In the genomic region with DNA sequence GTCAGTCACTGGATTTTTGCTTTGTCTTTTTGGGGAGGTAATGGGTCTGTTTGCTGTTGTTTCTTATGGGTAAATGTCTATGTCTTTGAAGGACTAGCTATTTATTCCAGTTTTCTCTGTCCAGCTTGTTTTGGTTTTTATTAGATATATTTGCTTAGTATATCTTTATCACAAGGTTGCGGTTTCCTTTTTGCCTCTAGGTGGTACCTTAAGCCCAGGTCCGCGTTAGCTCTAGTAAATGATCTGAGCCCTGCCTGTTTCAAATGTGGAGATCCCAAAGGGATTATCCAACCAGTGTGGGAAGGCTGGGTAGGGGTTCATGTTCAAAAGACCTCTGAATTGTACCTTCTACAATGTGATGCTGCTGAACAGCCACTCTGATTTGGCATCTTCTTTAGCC, we compare ENCODE assay signal across 18 cellular contexts.
DNase-seq lines count a peak whose midpoint lies in the region; ATAC-seq and TF ChIP-seq lines count a peak whose summit lies in the region.
"Had no signal": no experiment of that assay in that cellular context is flagged by ENCODE, and none has a peak within 500 bp of the region (broad histone marks: within the 10 kb centered on the region; RNA-seq: fewer than 3 reads in every experiment).

No MANE protein-coding gene starts in this region.

- no peak overlapping the region for H3K4me3 Mint-ChIP-seq in H9
- H3K4me3 Mint-ChIP-seq in WTC11, result no peak overlapping the region
- H3K4me3 Mint-ChIP-seq: CD14-positive monocyte; CD8-positive, alpha-beta memory T cell had no signal

- no peaks in the 10 kb centered on the region for H3K79me2 ChIP-seq in H9 (ENCODE audit: insufficient read depth, low read length)
- H3K79me2 ChIP-seq in Loucy (ENCODE audit: insufficient read depth, low read length), result no peaks in the 10 kb centered on the region
- H3K79me2 ChIP-seq in mesendoderm (ENCODE audit: control insufficient read depth, insufficient read depth, low read length), result no peaks in the 10 kb centered on the region

- H3K27me3 Mint-ChIP-seq in H9 (ENCODE audit: low read depth) (peaks cover 23% of the 10 kb centered on the region), WTC11 (ENCODE audit: low read depth) (peaks cover 21% of the 10 kb centered on the region)

- H2BK5ac ChIP-seq in H9 (ENCODE audit: insufficient read length, low read length), result no peak overlapping the region
- H2BK5ac ChIP-seq in mesendoderm (ENCODE audit: low read length), result no peak overlapping the region

- H3F3A ChIP-seq in Loucy (ENCODE audit: low read depth), result no peaks in the 10 kb centered on the region

- H4K91ac ChIP-seq in H9 (ENCODE audit: insufficient read length, low read depth, low read length), result no peak overlapping the region

- no peak overlapping the region for H3T11ph ChIP-seq in H9 (ENCODE audit: low read length)

- POLR2A ChIA-PET in WTC11 (lab: Charles Lee), result no interaction called here

- H3K36me3 Mint-ChIP-seq in H9 (ENCODE audit: insufficient read depth in 1 of 3, low read depth in 3 of 3) (peaks cover 2 to 11% (median 6%) of the 10 kb centered on the region in 3 experiments), WTC11 (peaks cover 9% of the 10 kb centered on the region)
- H3K36me3 Mint-ChIP-seq: CD14-positive monocyte had no signal

- no peak overlapping the region for H2AK5ac ChIP-seq in H9 (ENCODE audit: insufficient read length, low read length)
- no peak overlapping the region for H2AK5ac ChIP-seq in mesendoderm (ENCODE audit: low read length)

- no peak overlapping the region for H2BK20ac ChIP-seq in H9 (ENCODE audit: low read depth, low read length, poor library complexity, severe bottlenecking)

- peak; percentile 85 for ATAC-seq in WTC11
- no peak for ATAC-seq in GM19455 (IDR thresholded peaks at IDR 0.05; ENCODE audit: unreplicated experiment)
- no peak for ATAC-seq in HG03565 (IDR thresholded peaks at IDR 0.05; ENCODE audit: unreplicated experiment)

- H3K9ac ChIP-seq in H9 (ENCODE audit: extremely low read depth, insufficient read length, low read length), result no peak overlapping the region
- no peak overlapping the region for H3K9ac ChIP-seq in Loucy (ENCODE audit: low read depth, low read length, poor library complexity, severe bottlenecking)
- H3K9ac ChIP-seq in mesendoderm (ENCODE audit: low read length), result no peak overlapping the region

- H2BK15ac ChIP-seq in H9 (ENCODE audit: low read depth, low read length), result no peak overlapping the region
- no peak overlapping the region for H2BK15ac ChIP-seq in mesendoderm (replicated peaks; ENCODE audit: low read depth)

- H3K23ac ChIP-seq in H9 (ENCODE audit: insufficient read length, low read depth, low read length), result no peak overlapping the region
- H3K23ac ChIP-seq in mesendoderm (ENCODE audit: low read length), result no peak overlapping the region

- no peaks in the 10 kb centered on the region for H3K23me2 ChIP-seq in H9 (ENCODE audit: insufficient read length, low read depth, low read length, poor library complexity, severe bottlenecking)

- H2BK120ac ChIP-seq in H9 (ENCODE audit: low read depth, low read length, poor library complexity, severe bottlenecking) (no peak overlapping the region), mesendoderm (ENCODE audit: low read depth, low read length) (no peak overlapping the region)

- H3K4me3 ChIP-seq in Loucy (ENCODE audit: low read length, poor library complexity, severe bottlenecking) (no peak overlapping the region), mesendoderm (ENCODE audit: low read length) (no peak overlapping the region)
- H3K4me3 ChIP-seq: A549 had no signal

- H3K4ac ChIP-seq in H9 (ENCODE audit: low read depth, low read length), result no peak overlapping the region
- no peak overlapping the region for H3K4ac ChIP-seq in mesendoderm (ENCODE audit: low read depth, low read length)

- no peaks in the 10 kb centered on the region for H4K20me1 ChIP-seq in H9 (ENCODE audit: control insufficient read depth, insufficient read depth, insufficient read length)
- no peaks in the 10 kb centered on the region for H4K20me1 ChIP-seq in Loucy (ENCODE audit: insufficient read depth, low read length, poor library complexity, severe bottlenecking)

- H4K8ac ChIP-seq in H9 (replicated peaks; ENCODE audit: insufficient read length, low read depth, low read length) (no peak overlapping the region), mesendoderm (ENCODE audit: low read depth, low read length) (no peak overlapping the region)

- H3K56ac ChIP-seq in H9 (ENCODE audit: insufficient read length, low read depth, low read length) (no peak overlapping the region), mesendoderm (ENCODE audit: low read length) (no peak overlapping the region)

- H3K27ac ChIP-seq in H9 (ENCODE audit: insufficient read length, low read depth, low read length) (no peak overlapping the region), mesendoderm (ENCODE audit: low read depth, low read length) (no peak overlapping the region)
- H3K27ac ChIP-seq: A549, HL-60 had no signal

- H3K79me1 ChIP-seq in H9 (ENCODE audit: insufficient read depth, low read depth, low read length, poor library complexity, severe bottlenecking), result no peaks in the 10 kb centered on the region
- no peaks in the 10 kb centered on the region for H3K79me1 ChIP-seq in mesendoderm (ENCODE audit: low read length)

- H3K9me2 ChIP-seq in Loucy (replicated peaks; ENCODE audit: low read depth, low read length), result no peaks in the 10 kb centered on the region

- peaks cover 15 to 18% of the 10 kb centered on the region in 2 experiments for H3K4me1 Mint-ChIP-seq in H9
- peaks cover 9% of the 10 kb centered on the region for H3K4me1 Mint-ChIP-seq in WTC11
- H3K4me1 Mint-ChIP-seq: CD14-positive monocyte; CD8-positive, alpha-beta memory T cell had no signal

- H3K27me3 ChIP-seq in H9 (ENCODE audit: insufficient read depth, low read length) (no peaks in the 10 kb centered on the region), Loucy (ENCODE audit: insufficient read depth, low read length, poor library complexity, severe bottlenecking) (no peaks in the 10 kb centered on the region), mesendoderm (ENCODE audit: insufficient read depth, low read length, poor library complexity) (no peaks in the 10 kb centered on the region)
- H3K27me3 ChIP-seq: BE2C had no signal

- no peak overlapping the region for H3K18ac ChIP-seq in H9 (ENCODE audit: insufficient read length, low read depth, low read length)
- H3K18ac ChIP-seq in mesendoderm (ENCODE audit: low read length), result no peak overlapping the region

- H2AFZ ChIP-seq in H9 (ENCODE audit: low read length) (no peak overlapping the region), Loucy (ENCODE audit: low read length) (no peak overlapping the region)

- H3K4me1 ChIP-seq in H9 (ENCODE audit: insufficient read depth, low read length), result no peaks in the 10 kb centered on the region
- H3K4me1 ChIP-seq in Loucy (ENCODE audit: insufficient read depth, low read length, poor library complexity, severe bottlenecking), result no peaks in the 10 kb centered on the region
- no peaks in the 10 kb centered on the region for H3K4me1 ChIP-seq in mesendoderm (ENCODE audit: control insufficient read depth, low read depth, low read length)
- H3K4me1 ChIP-seq: A549, BE2C, Caco-2 had no signal

- H3K4me2 ChIP-seq in H9 (ENCODE audit: insufficient read depth, insufficient read length, low read length), result no peak overlapping the region
- no peak overlapping the region for H3K4me2 ChIP-seq in Loucy (ENCODE audit: low read depth, low read length, poor library complexity, severe bottlenecking)
- H3K4me2 ChIP-seq in mesendoderm (ENCODE audit: low read length), result no peak overlapping the region
- H3K4me2 ChIP-seq: A549 had no signal

- H3K9me3 ChIP-seq in H9 (ENCODE audit: control insufficient read depth, low read depth, low read length) (no peaks in the 10 kb centered on the region), Loucy (ENCODE audit: insufficient read depth, low read depth, low read length) (peaks cover 9% of the 10 kb centered on the region)
- H3K9me3 ChIP-seq: BE2C had no signal

- CTCF ChIA-PET in WTC11 (lab: Charles Lee), result interaction anchor here (0.9 to 1.8 kb wide), 8 partner anchors 9 to 521 kb away, joined by 3 to 6 read pairs (median 3); no protein-coding TSS in a partner anchor

- H3K36me3 ChIP-seq in Loucy (ENCODE audit: insufficient read depth, low read length), result no peaks in the 10 kb centered on the region
- no peaks in the 10 kb centered on the region for H3K36me3 ChIP-seq in mesendoderm (ENCODE audit: control insufficient read depth, insufficient read depth, low read length)
- H3K36me3 ChIP-seq: BE2C had no signal

- DNase-seq in H9, result no peak
- no peak for DNase-seq in WTC11 (ENCODE audit: low spot score)
- DNase-seq in mesendoderm, result peak; percentile 27
- no peak for DNase-seq in activated naive CD4-positive, alpha-beta T cell (lab: John Stamatoyannopoulos, UW)
- DNase-seq: BE2C; Caco-2; CD8-positive, alpha-beta memory T cell; DND-41; GDM1; H7; IMR-90; KG1 had no signal

- WGBS in H9 (ENCODE audit: extremely low coverage, insufficient read length, low lambda C conversion rate), result no CpG with 5 or more reads among the region's 3 CpGs
- no CpG with 5 or more reads among the region's 3 CpGs for WGBS in mesendoderm (ENCODE audit: extremely low coverage, insufficient coverage, low lambda C conversion rate)

- H2BK12ac ChIP-seq in H9 (ENCODE audit: insufficient read length, low read depth, low read length), result no peak overlapping the region

- H3K27ac Mint-ChIP-seq in H9, result no peak overlapping the region
- H3K27ac Mint-ChIP-seq in WTC11, result no peak overlapping the region
- H3K27ac Mint-ChIP-seq: CD14-positive monocyte; CD8-positive, alpha-beta memory T cell had no signal

- TF ChIP-seq CTCF in H9 (conservative IDR thresholded peaks at IDR 0.05) (peak; percentile 45; the same call in 2 of the 3 replicates), Loucy (conservative IDR thresholded peaks at IDR 0.05; ENCODE audit: low read length) (peak; percentile 17), WTC11 (IDR thresholded peaks at IDR 0.05) (no peak)

- H4K5ac ChIP-seq in H9 (ENCODE audit: insufficient read length, low read depth, low read length) (no peak overlapping the region), mesendoderm (ENCODE audit: low read length) (no peak overlapping the region)

- no peak overlapping the region for H3K14ac ChIP-seq in H9 (ENCODE audit: insufficient read depth, low read length)

- H3K9me3 Mint-ChIP-seq in H9 (peaks cover 14 to 19% of the 10 kb centered on the region in 2 experiments), WTC11 (peaks cover 21% of the 10 kb centered on the region)

TF ChIP-seq in WTC11, 78 proteins besides CTCF, POLR2A, EP300 and RAD21 (continues in another document):
- TF ChIP-seq JAZF1 (CRISPR knock-in tag; IDR thresholded peaks at IDR 0.05) (no peak), ZNF138 (CRISPR knock-in tag; conservative IDR thresholded peaks at IDR 0.05) (no peak)
- TF ChIP-seq, protein P1, sequence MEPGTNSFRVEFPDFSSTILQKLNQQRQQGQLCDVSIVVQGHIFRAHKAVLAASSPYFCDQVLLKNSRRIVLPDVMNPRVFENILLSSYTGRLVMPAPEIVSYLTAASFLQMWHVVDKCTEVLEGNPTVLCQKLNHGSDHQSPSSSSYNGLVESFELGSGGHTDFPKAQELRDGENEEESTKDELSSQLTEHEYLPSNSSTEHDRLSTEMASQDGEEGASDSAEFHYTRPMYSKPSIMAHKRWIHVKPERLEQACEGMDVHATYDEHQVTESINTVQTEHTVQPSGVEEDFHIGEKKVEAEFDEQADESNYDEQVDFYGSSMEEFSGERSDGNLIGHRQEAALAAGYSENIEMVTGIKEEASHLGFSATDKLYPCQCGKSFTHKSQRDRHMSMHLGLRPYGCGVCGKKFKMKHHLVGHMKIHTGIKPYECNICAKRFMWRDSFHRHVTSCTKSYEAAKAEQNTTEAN (CRISPR knock-in tag; IDR thresholded peaks at IDR 0.05), result no peak
